ENCODE assay signal across 36 cellular contexts in the genomic region with DNA sequence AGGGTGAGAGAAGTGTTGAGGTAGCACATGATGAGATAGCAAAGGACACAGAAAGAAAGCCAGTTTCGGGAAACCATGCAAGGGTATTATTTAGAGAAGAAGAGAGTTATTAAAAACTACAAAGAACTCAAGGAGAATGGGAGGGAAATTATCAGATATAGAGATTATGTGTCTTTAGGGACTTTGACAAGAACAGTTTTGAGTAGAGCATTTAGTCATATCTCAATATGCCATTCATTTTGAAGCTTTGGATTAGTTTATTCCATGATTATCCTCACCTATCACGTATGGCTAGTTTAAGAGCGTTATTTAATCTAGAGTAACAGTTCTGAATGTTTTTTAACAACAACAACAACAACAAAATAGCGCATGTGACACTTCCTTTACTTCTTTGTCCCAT.
"Had no signal": no experiment of that assay in that cellular context is flagged by ENCODE, and none has a peak within 500 bp of the region (broad histone marks: within the 10 kb centered on the region; RNA-seq: fewer than 3 reads in every experiment).

No MANE protein-coding gene starts in this region.

- H3K27me3 ChIP-seq: MG63 had no signal

- H3K27ac ChIP-seq: KMS-11 had no signal

- H3K4me2 ChIP-seq: KMS-11 had no signal

- H3K9me3 ChIP-seq: MG63 had no signal

- H3K36me3 ChIP-seq: MG63 had no signal

- H3K4me3 ChIP-seq: MG63 had no signal

- DNase-seq: Karpas-422, Kasumi-1, KG1, MG63, MM.1S, MV-4-11, NCI-H1048, NCI-H1092, NCI-H1092 treated with DMSO at 0.1 percent for 48 hours, NCI-H1105, NCI-H1105 treated with DMSO at 0.1 percent for 48 hours, NCI-H1417, NCI-H1417 treated with DMSO at 0.1 percent for 48 hours, NCI-H1436, NCI-H1436 treated with DMSO at 0.1 percent for 48 hours, NCI-H146, NCI-H1694, NCI-H1694 treated with DMSO at 0.1 percent for 48 hours, NCI-H187, NCI-H187 treated with DMSO at 0.1 percent for 48 hours, NCI-H1930, NCI-H2029, NCI-H2029 treated with DMSO at 0.1 percent for 48 hours, NCI-H2081, NCI-H2081 treated with DMSO at 0.1 percent for 48 hours, NCI-H2107, NCI-H2171, NCI-H2171 treated with DMSO at 0.1 percent for 48 hours, NCI-H2227 treated with DMSO at 0.1 percent for 48 hours, NCI-H226, NCI-H345, NCI-H446, NCI-H446 treated with DMSO at 0.1 percent for 48 hours, NCI-H510A, NCI-H510A treated with DMSO at 0.1 percent for 48 hours had no signal

- H3K9ac ChIP-seq: KMS-11 had no signal
